In genomic region chr3:45507820-45508317, GRCh38 we compare ENCODE assay signal across 8 cellular contexts.
DNase-seq lines count a peak whose midpoint lies in the region; ATAC-seq, FAIRE-seq and TF ChIP-seq lines count a peak whose summit lies in the region.

No MANE protein-coding gene starts in this region.

- FAIRE-seq in H54 (lab: Jason Lieb, UNC): peak; percentile 6

- ATAC-seq in activated CD4-positive, CD25-positive, alpha-beta regulatory T cell treated with anti-CD3 and anti-CD28 coated beads, Interleukin-2, amount 50 U/mL, for 24 hours: no peak
- ATAC-seq in GM21526 (IDR thresholded peaks at IDR 0.05; ENCODE audit: low FRiP score, unreplicated experiment): no peak

- TF ChIP-seq POLR2A in H54 (IDR thresholded peaks at IDR 0.05; ENCODE audit: low read depth, low read length): no peak

- DNase-seq in H54 (ENCODE audit: insufficient read length, low spot score) (no peak), RPMI7951 (ENCODE audit: low read depth) (peak; percentile 71), fibroblast of the conjunctiva (ENCODE audit: low read depth) (peak; percentile 21), retinal pigment epithelial cell (ENCODE audit: low read depth) (no peak), NCI-H1092 (lab: John Stamatoyannopoulos, UW) (no peak)
- no peak for DNase-seq in effector CD8-positive, alpha-beta T cell (lab: John Stamatoyannopoulos, UW)

- no peak overlapping the region for H3K4me3 ChIP-seq in retinal pigment epithelial cell (ENCODE audit: low read length)

- peak; percentile 67 for TF ChIP-seq CTCF in retinal pigment epithelial cell (conservative IDR thresholded peaks at IDR 0.05; ENCODE audit: low read depth, low read length)

Comparison
In these comparisons a context has a peak if more than half of its experiments do, and no peak if none do; other contexts are left out.
1. DNase-seq: peak in RPMI7951 (single experiment) and fibroblast of the conjunctiva (single experiment); none in H54 (single experiment), retinal pigment epithelial cell (single experiment), effector CD8-positive, alpha-beta T cell (single experiment) and NCI-H1092 (single experiment).